Comparison of ENCODE assay signal across 8 cellular contexts in genomic region chr9:133160742-133161541, GRCh38. TPM values are rescaled to one million over a fixed set of nuclear protein-coding genes. Genes with fewer than 3 reads are reported as not detected.
DNase-seq lines count a peak whose midpoint lies in the region; TF ChIP-seq lines count a peak whose summit lies in the region.

No MANE protein-coding gene starts in this region.

- H3K27ac ChIP-seq in effector memory CD4-positive, alpha-beta T cell (ENCODE audit: insufficient read depth, low read length, poor library complexity, severe bottlenecking), result no peak overlapping the region

- TF ChIP-seq CTCF in astrocyte of the spinal cord (IDR thresholded peaks at IDR 0.05; ENCODE audit: low read depth, low read length), result peak; percentile 86

- DNase-seq in EH (ENCODE audit: low read depth), result peak; percentile 73
- DNase-seq in HT-29 (ENCODE audit: low spot score), result peak; percentile 74
- peak; percentile 58 for DNase-seq in RPMI7951 (ENCODE audit: low read depth)
- peak; percentile 57 for DNase-seq in astrocyte of the spinal cord (ENCODE audit: low read depth, low spot score)
- peak; percentile 75 for DNase-seq in iris pigment epithelial cell (ENCODE audit: low read depth)
- peak; percentile 49 for DNase-seq in stimulated activated CD4-positive, alpha-beta T cell treated with anti-CD3 and anti-CD28 coated beads, Interleukin-4, amount 100 ng/mL, for 24 hours
- DNase-seq in effector memory CD4-positive, alpha-beta T cell, result no peak
- no peak for DNase-seq in kidney glomerular epithelial cell (lab: John Stamatoyannopoulos, UW)

- H3K36me3 ChIP-seq in effector memory CD4-positive, alpha-beta T cell (ENCODE audit: control insufficient read depth, insufficient read depth, low read length), result no peaks in the 10 kb centered on the region

- in situ Hi-C loops in astrocyte of the spinal cord (cut with HindIII; ENCODE audit: low sequenced_read_pairs), result no loop called here

- H3K9me3 ChIP-seq in effector memory CD4-positive, alpha-beta T cell (ENCODE audit: control insufficient read depth, low read length), result no peaks in the 10 kb centered on the region

- H3K4me1 ChIP-seq in effector memory CD4-positive, alpha-beta T cell (ENCODE audit: control insufficient read depth, insufficient read depth, low read length, poor library complexity, severe bottlenecking), result peaks cover 11% of the 10 kb centered on the region

- H3K27me3 ChIP-seq in effector memory CD4-positive, alpha-beta T cell (replicated peaks; ENCODE audit: control insufficient read depth, insufficient read depth, low read length, poor library complexity, severe bottlenecking), result no peaks in the 10 kb centered on the region

- H3K4me3 ChIP-seq in astrocyte of the spinal cord (ENCODE audit: low read depth, low read length), result no peak overlapping the region
- no peak overlapping the region for H3K4me3 ChIP-seq in effector memory CD4-positive, alpha-beta T cell (ENCODE audit: insufficient read depth, low read depth, low read length, poor library complexity, severe bottlenecking)

RNA-seq across cellular contexts. Expression of gene GBGT1, which starts 2.8 kb away (rescaled TPM):
- not detected in 2 replicates for total RNA-seq in HT-29 (2014; rRNA removed; shearing (Covaris generic))
- 0.59 and 1.3 TPM in 2 replicates for total RNA-seq in RPMI7951 (2014; rRNA removed; shearing (Covaris generic))

RNA-seq across cellular contexts. Expression of gene RALGDS, which starts 39.9 kb away (rescaled TPM):
- total RNA-seq in HT-29 (2014; rRNA removed; shearing (Covaris generic)), result 95.0 and 102 TPM in 2 replicates
- 12.5 and 18.9 TPM in 2 replicates for total RNA-seq in RPMI7951 (2014; rRNA removed; shearing (Covaris generic))

RNA-seq across cellular contexts. Expression of gene OBP2B, which starts 48.1 kb away (rescaled TPM):
- total RNA-seq in HT-29 (2014; rRNA removed; shearing (Covaris generic)), result not detected in 2 replicates
- not detected in 2 replicates for total RNA-seq in RPMI7951 (2014; rRNA removed; shearing (Covaris generic))

Comparison
In these comparisons a context has a peak if more than half of its experiments do, and no peak if none do; other contexts are left out.
1. DNase-seq: peak in EH (single experiment), HT-29 (single experiment), RPMI7951 (single experiment), astrocyte of the spinal cord (single experiment), iris pigment epithelial cell (single experiment) and stimulated activated CD4-positive, alpha-beta T cell treated with anti-CD3 and anti-CD28 coated beads, Interleukin-4, amount 100 ng/mL, for 24 hours (single experiment); none in effector memory CD4-positive, alpha-beta T cell (0 of 3) and kidney glomerular epithelial cell (single experiment).